Comparison of ENCODE assay signal across 8 cellular contexts in genomic region chr17:36486204-36487194, GRCh38.
DNase-seq lines count a peak whose midpoint lies in the region; ATAC-seq and TF ChIP-seq lines count a peak whose summit lies in the region.

TSS of gene ZNHIT3 (plus strand) at chr17:36486681. CDS start at chr17:36486700, 19 bp downstream.

- peak; percentile 92 for ATAC-seq in HG02588 (IDR thresholded peaks at IDR 0.05; ENCODE audit: unreplicated experiment)

- H3K9me3 ChIP-seq in SK-N-MC (ENCODE audit: low read depth, low read length): no peaks in the 10 kb centered on the region

- no peak within 1 kb of the TSS for H3K27ac ChIP-seq in SK-N-MC

- H3K27me3 ChIP-seq in GM06990 (replicated peaks; ENCODE audit: control insufficient read depth, insufficient read depth, low read length): peaks cover 2% of the 10 kb centered on the region; the same call in 1 of the 2 replicates

- no peak for TF ChIP-seq CTCF in GM06990 (IDR thresholded peaks at IDR 0.05; ENCODE audit: insufficient read depth, low read length, poor library complexity, severe bottlenecking)

- H3K36me3 Mint-ChIP-seq in activated naive CD4-positive, alpha-beta T cell treated with anti-CD3 and anti-CD28 coated beads, Interleukin-2, amount 10 ng/mL, durations not matched to agents 7 days and 5 days: peaks cover 17% of the 10 kb centered on the region

- H3K36me3 ChIP-seq in GM06990 (ENCODE audit: control insufficient read depth, insufficient read depth, low read length): no peaks in the 10 kb centered on the region
- H3K36me3 ChIP-seq in SK-N-MC (ENCODE audit: insufficient read depth, low read length): peaks cover 20% of the 10 kb centered on the region

- H3K27me3 Mint-ChIP-seq in activated naive CD4-positive, alpha-beta T cell treated with anti-CD3 and anti-CD28 coated beads, Interleukin-2, amount 10 ng/mL, durations not matched to agents 7 days and 5 days: peaks cover 20% of the 10 kb centered on the region

- CTCF ChIA-PET in activated naive CD4-positive, alpha-beta T cell treated with anti-CD3 and anti-CD28 coated beads, Interleukin-2, amount 10 ng/mL, durations not matched to agents 7 days and 5 days (lab: Charles Lee): interaction anchor here (0.5 kb wide), 1 partner anchor 1341 kb away, joined by 3 read pairs; no protein-coding TSS in a partner anchor

- H3K4me3 ChIP-seq in GM06990 (replicated peaks; ENCODE audit: low read depth, low read length) (peak within 1 kb of the TSS; percentile 69), SK-N-MC (peak within 1 kb of the TSS; percentile 88)

- H3K9ac ChIP-seq in SK-N-MC (ENCODE audit: insufficient read length): peak within 1 kb of the TSS; percentile 79

- DNase-seq in GM06990 (ENCODE audit: extremely low read depth, insufficient read length): peak; percentile 92
- DNase-seq in NCI-H1048 (lab: John Stamatoyannopoulos, UW): peak; percentile 85
- peak; percentile 83 for DNase-seq in SK-N-MC (ENCODE audit: low read depth, low spot score)
- peak; percentile 95 for DNase-seq in activated naive CD4-positive, alpha-beta T cell treated with anti-CD3 and anti-CD28 coated beads, Interleukin-2, amount 10 ng/mL, durations not matched to agents 7 days and 5 days
- peak; percentile 92 for DNase-seq in globus pallidus (ENCODE audit: low spot score)
- DNase-seq in nucleus accumbens (lab: John Stamatoyannopoulos, UW): peak; percentile 40 to 96 (median 86)
- peak; percentile 96 for DNase-seq in superior temporal gyrus (ENCODE audit: extremely low spot score)

- H3K4me3 Mint-ChIP-seq in activated naive CD4-positive, alpha-beta T cell treated with anti-CD3 and anti-CD28 coated beads, Interleukin-2, amount 10 ng/mL, durations not matched to agents 7 days and 5 days: peak within 1 kb of the TSS; percentile 97

- peaks cover 58% of the 10 kb centered on the region for H3K4me1 Mint-ChIP-seq in activated naive CD4-positive, alpha-beta T cell treated with anti-CD3 and anti-CD28 coated beads, Interleukin-2, amount 10 ng/mL, durations not matched to agents 7 days and 5 days

- peak within 1 kb of the TSS; percentile 99 for H3K27ac Mint-ChIP-seq in activated naive CD4-positive, alpha-beta T cell treated with anti-CD3 and anti-CD28 coated beads, Interleukin-2, amount 10 ng/mL, durations not matched to agents 7 days and 5 days

- no peaks in the 10 kb centered on the region for H3K9me3 Mint-ChIP-seq in activated naive CD4-positive, alpha-beta T cell treated with anti-CD3 and anti-CD28 coated beads, Interleukin-2, amount 10 ng/mL, durations not matched to agents 7 days and 5 days
